Comparison of ENCODE assay signal across 28 cellular contexts in the genomic region with DNA sequence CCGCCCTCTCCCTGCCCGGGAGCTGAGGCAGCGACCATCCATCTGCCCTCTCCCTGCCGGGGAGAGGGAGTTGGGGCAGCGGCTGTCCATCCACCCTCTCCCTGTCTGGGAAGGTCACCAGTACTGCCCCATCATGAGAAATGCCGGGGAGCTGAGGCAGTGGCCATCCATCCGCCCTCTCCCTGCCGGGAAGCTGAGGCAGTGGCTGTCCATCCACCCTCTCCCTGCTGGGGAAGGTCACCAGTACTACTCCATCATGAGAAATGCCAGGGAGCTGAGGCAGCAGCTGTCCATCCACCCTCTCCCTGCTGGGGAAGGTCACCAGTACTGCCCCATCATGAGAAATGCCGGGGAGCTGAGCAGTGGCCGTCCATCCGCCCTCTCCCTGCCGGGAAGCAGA.
"Had no signal": no experiment of that assay in that cellular context is flagged by ENCODE, and none has a peak within 500 bp of the region (broad histone marks: within the 10 kb centered on the region; RNA-seq: fewer than 3 reads in every experiment).

No MANE protein-coding gene starts in this region.

- H3K36me3 Mint-ChIP-seq: activated naive CD4-positive, alpha-beta T cell treated with anti-CD3 and anti-CD28 coated beads, Interleukin-2, amount 10 ng/mL, durations not matched to agents 7 days and 5 days; activated naive CD8-positive, alpha-beta T cell treated with anti-CD3 and anti-CD28 coated beads, Interleukin-2, amount 10 ng/mL, durations not matched to agents 7 days and 5 days; brain; T-cell had no signal

- H3K4me1 Mint-ChIP-seq: activated CD4-positive, alpha-beta T cell treated with anti-CD3 and anti-CD28 coated beads for 36 hours; activated CD4-positive, alpha-beta T cell treated with anti-CD3 and anti-CD28 coated beads, Interleukin-2, amount 10 ng/mL, durations not matched to agents 24 days and 14 days; activated naive CD4-positive, alpha-beta T cell treated with anti-CD3 and anti-CD28 coated beads, Interleukin-2, amount 10 ng/mL, durations not matched to agents 7 days and 5 days; activated naive CD8-positive, alpha-beta T cell treated with anti-CD3 and anti-CD28 coated beads, Interleukin-2, amount 10 ng/mL, durations not matched to agents 7 days and 5 days; activated T-helper 17 cell treated with anti-CD3 and anti-CD28 coated beads, Interleukin-2, amount 50 U/mL, for 72 hours; T-cell had no signal

- H3K4me3 Mint-ChIP-seq: activated CD4-positive, alpha-beta T cell treated with anti-CD3 and anti-CD28 coated beads for 36 hours; activated CD4-positive, alpha-beta T cell treated with anti-CD3 and anti-CD28 coated beads, Interleukin-2, amount 10 ng/mL, durations not matched to agents 24 days and 14 days; activated CD8-positive, alpha-beta T cell treated with anti-CD3 and anti-CD28 coated beads for 36 hours; activated naive CD4-positive, alpha-beta T cell treated with anti-CD3 and anti-CD28 coated beads, Interleukin-2, amount 10 ng/mL, durations not matched to agents 7 days and 5 days; activated naive CD8-positive, alpha-beta T cell treated with anti-CD3 and anti-CD28 coated beads, Interleukin-2, amount 10 ng/mL, durations not matched to agents 7 days and 5 days; activated T-cell treated with anti-CD3 and anti-CD28 coated beads, Interleukin-2, amount 50 U/mL, for 4 hours; activated T-helper 17 cell treated with anti-CD3 and anti-CD28 coated beads, Interleukin-2, amount 50 U/mL, for 72 hours; brain; T-cell; T-helper 1 cell treated with Interleukin-12 subunit alpha and Interleukin-12 subunit beta and Interleukin-4 antibody, amounts not matched to agents 30 μg/mL and 1 μg/mL, for 36 hours had no signal

- H3K4me1 ChIP-seq: ascending aorta, breast epithelium, esophagus squamous epithelium, gastroesophageal sphincter had no signal

- DNase-seq: activated CD4-positive, alpha-beta T cell treated with anti-CD3 and anti-CD28 coated beads for 36 hours; activated CD4-positive, alpha-beta T cell treated with anti-CD3 and anti-CD28 coated beads, Interleukin-2, amount 10 ng/mL, durations not matched to agents 24 days and 14 days; activated CD4-positive, CD25-positive, alpha-beta regulatory T cell; activated CD4-positive, CD25-positive, alpha-beta regulatory T cell treated with anti-CD3 and anti-CD28 coated beads, Interleukin-2, amount 50 U/mL, for 72 hours; activated CD8-positive, alpha-beta memory T cell treated with anti-CD3 and anti-CD28 coated beads for 24 hours; activated CD8-positive, alpha-beta T cell treated with anti-CD3 and anti-CD28 coated beads for 36 hours; activated gamma-delta T cell; activated naive CD4-positive, alpha-beta T cell; activated naive CD4-positive, alpha-beta T cell treated with anti-CD3 and anti-CD28 coated beads, Interleukin-2, amount 10 ng/mL, durations not matched to agents 7 days and 5 days; activated naive CD8-positive, alpha-beta T cell treated with anti-CD3 and anti-CD28 coated beads, Interleukin-2, amount 10 ng/mL, durations not matched to agents 7 days and 5 days; activated T-cell treated with anti-CD3 and anti-CD28 coated beads, Interleukin-2, amount 50 U/mL, for 4 hours; central memory CD4-positive, alpha-beta T cell; effector CD8-positive, alpha-beta T cell; esophagus squamous epithelium; foreskin melanocyte; SK-N-SH; SW 1271; T-cell had no signal

- H3K4me3 ChIP-seq: ascending aorta, breast epithelium, cardiac muscle cell, coronary artery, esophagus squamous epithelium, gastroesophageal sphincter had no signal

- H3K9me3 Mint-ChIP-seq: activated CD4-positive, alpha-beta T cell treated with anti-CD3 and anti-CD28 coated beads, Interleukin-2, amount 10 ng/mL, durations not matched to agents 24 days and 14 days; activated CD8-positive, alpha-beta T cell treated with anti-CD3 and anti-CD28 coated beads for 36 hours; activated naive CD4-positive, alpha-beta T cell treated with anti-CD3 and anti-CD28 coated beads, Interleukin-2, amount 10 ng/mL, durations not matched to agents 7 days and 5 days; activated naive CD8-positive, alpha-beta T cell treated with anti-CD3 and anti-CD28 coated beads, Interleukin-2, amount 10 ng/mL, durations not matched to agents 7 days and 5 days; activated T-cell treated with anti-CD3 and anti-CD28 coated beads, Interleukin-2, amount 50 U/mL, for 4 hours; activated T-helper 17 cell treated with anti-CD3 and anti-CD28 coated beads, Interleukin-2, amount 50 U/mL, for 72 hours; T-cell; T-helper 1 cell treated with Interleukin-12 subunit alpha and Interleukin-12 subunit beta and Interleukin-4 antibody, amounts not matched to agents 30 μg/mL and 1 μg/mL, for 36 hours had no signal

- H3K27ac ChIP-seq: ascending aorta, breast epithelium, cardiac muscle cell, coronary artery, epithelial cell of prostate, esophagus squamous epithelium, gastroesophageal sphincter had no signal

- H3K36me3 ChIP-seq: ascending aorta, breast epithelium, cardiac muscle cell, esophagus squamous epithelium, gastroesophageal sphincter had no signal

- H3K27me3 Mint-ChIP-seq: activated CD4-positive, alpha-beta T cell treated with anti-CD3 and anti-CD28 coated beads for 36 hours; activated CD4-positive, alpha-beta T cell treated with anti-CD3 and anti-CD28 coated beads, Interleukin-2, amount 10 ng/mL, durations not matched to agents 24 days and 14 days; activated naive CD4-positive, alpha-beta T cell treated with anti-CD3 and anti-CD28 coated beads, Interleukin-2, amount 10 ng/mL, durations not matched to agents 7 days and 5 days; activated naive CD8-positive, alpha-beta T cell treated with anti-CD3 and anti-CD28 coated beads, Interleukin-2, amount 10 ng/mL, durations not matched to agents 7 days and 5 days; activated T-helper 17 cell treated with anti-CD3 and anti-CD28 coated beads, Interleukin-2, amount 50 U/mL, for 72 hours had no signal

- H3K9me3 ChIP-seq: SK-N-SH had no signal

- H3K27ac Mint-ChIP-seq: activated CD4-positive, alpha-beta T cell treated with anti-CD3 and anti-CD28 coated beads for 36 hours; activated CD4-positive, alpha-beta T cell treated with anti-CD3 and anti-CD28 coated beads, Interleukin-2, amount 10 ng/mL, durations not matched to agents 24 days and 14 days; activated CD8-positive, alpha-beta T cell treated with anti-CD3 and anti-CD28 coated beads for 36 hours; activated naive CD4-positive, alpha-beta T cell treated with anti-CD3 and anti-CD28 coated beads, Interleukin-2, amount 10 ng/mL, durations not matched to agents 7 days and 5 days; activated naive CD4-positive, alpha-beta T cell treated with anti-CD3 and anti-CD28 coated beads, Interleukin-2, amount 50 U/mL, for 72 hours; activated naive CD8-positive, alpha-beta T cell treated with anti-CD3 and anti-CD28 coated beads, Interleukin-2, amount 10 ng/mL, durations not matched to agents 7 days and 5 days; activated T-helper 17 cell treated with anti-CD3 and anti-CD28 coated beads, Interleukin-2, amount 50 U/mL, for 72 hours; T-cell; T-helper 1 cell treated with Interleukin-12 subunit alpha and Interleukin-12 subunit beta and Interleukin-4 antibody, amounts not matched to agents 30 μg/mL and 1 μg/mL, for 36 hours had no signal

- H3K27me3 ChIP-seq: ascending aorta, cardiac muscle cell had no signal
